Comparison of ENCODE assay signal across 4 cellular contexts in genomic region chr17:6691958-6692357, GRCh38. TPM values are rescaled to one million over a fixed set of nuclear protein-coding genes. Genes with fewer than 3 reads are reported as not detected.
"Had no signal": no experiment of that assay in that cellular context is flagged by ENCODE, and none has a peak within 500 bp of the region (broad histone marks: within the 10 kb centered on the region; RNA-seq: fewer than 3 reads in every experiment).

No MANE protein-coding gene starts in this region.

RNA-seq across cellular contexts. Expression of gene SLC13A5, which starts 21.2 kb away (rescaled TPM):
- total RNA-seq: LHCN-M2, M059J, MCF 10A, NCI-H460 had no signal
